ENCODE assay signal across 12 cellular contexts in the genomic region with DNA sequence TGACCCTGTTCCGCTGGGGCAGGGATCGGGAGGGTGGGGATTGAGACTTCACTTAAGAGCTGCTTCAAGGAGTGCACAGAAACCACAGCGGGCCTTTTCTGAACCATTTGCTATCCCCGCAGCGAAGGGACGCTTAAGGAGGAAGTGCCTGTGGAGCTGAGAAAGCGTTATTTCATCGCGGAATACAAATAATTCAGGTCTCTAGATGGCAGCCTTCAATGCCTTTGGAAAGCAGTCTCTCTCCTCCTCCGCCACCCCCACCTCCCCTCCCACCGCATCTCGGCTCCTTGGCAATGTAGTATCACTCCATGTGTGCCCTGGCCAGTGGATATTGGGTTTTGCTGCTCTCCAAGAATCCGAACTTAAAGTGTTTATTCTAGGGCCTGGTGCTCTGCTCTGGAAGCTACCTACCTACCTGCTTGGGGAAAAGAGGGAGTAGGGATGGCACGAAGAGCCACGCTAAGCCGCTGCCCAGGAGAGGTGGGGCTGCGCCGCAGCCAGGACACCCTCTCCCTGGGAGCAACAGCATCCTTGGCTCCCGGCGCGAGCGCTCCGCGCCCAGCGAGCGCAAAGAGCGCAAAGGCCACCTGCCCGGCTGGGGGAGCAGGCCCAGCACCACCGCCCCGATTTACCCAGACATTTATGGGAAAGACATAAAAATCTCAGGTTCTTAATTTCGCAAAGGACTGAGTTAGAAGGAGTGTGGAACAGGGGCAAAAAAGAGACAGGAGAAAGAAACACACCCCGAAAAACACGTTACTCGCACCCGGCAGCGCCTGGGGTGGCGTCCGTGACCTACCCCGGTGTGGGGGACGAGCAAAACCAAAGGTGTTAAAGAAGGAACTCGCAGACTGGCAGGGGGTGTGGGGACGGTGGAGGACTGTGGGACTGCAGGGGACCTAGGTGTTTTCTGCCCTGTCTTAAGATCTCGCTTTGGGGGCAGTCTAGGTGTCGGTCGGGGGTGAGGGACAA. TPM values are rescaled to one million over a fixed set of nuclear protein-coding genes. Genes with fewer than 3 reads are reported as not detected.
DNase-seq lines count a peak whose midpoint lies in the region; ATAC-seq, FAIRE-seq and TF ChIP-seq lines count a peak whose summit lies in the region.
"Had no signal": no experiment of that assay in that cellular context is flagged by ENCODE, and none has a peak within 500 bp of the region (broad histone marks: within the 10 kb centered on the region; RNA-seq: fewer than 3 reads in every experiment).

No MANE protein-coding gene starts in this region.

- H3K9me3 Mint-ChIP-seq in natural killer cell treated with Interleukin-12 subunit alpha and Interleukin-12 subunit beta and Interleukin-15 and Interleukin-18, amount 100 ng/mL, for 72 hours = peaks cover 15% of the 10 kb centered on the region

- H3K79me2 ChIP-seq in HepG2 (ENCODE audit: insufficient read depth, low read length) = no peaks in the 10 kb centered on the region

- CTCF ChIA-PET in HepG2 (lab: Yijun Ruan, JAX; ENCODE audit: low intra/inter-chr PET ratio, low total read pairs) = no interaction called here

- H3K27ac ChIP-seq in coronary artery = no peak overlapping the region
- H3K27ac ChIP-seq in HepG2 (ENCODE audit: extremely low read length, insufficient read depth, low read length) = no peak overlapping the region

- intact Hi-C loops in HepG2 (cut with micrococcal nuclease; ENCODE audit: unreplicated experiment) = no loop called here

- H4K20me1 ChIP-seq in HepG2 (ENCODE audit: insufficient read depth, low read length) = no peaks in the 10 kb centered on the region

- H3K4me3 ChIP-seq in coronary artery = peak overlapping the region; percentile 25
- H3K4me3 ChIP-seq in HepG2 (replicated peaks in 1 of 3; ENCODE audit: insufficient read depth in 1 of 3, low read depth in 2 of 3, low read length in 3 of 3) = no peak overlapping the region

- no peak overlapping the region for H3K27ac Mint-ChIP-seq in natural killer cell treated with Interleukin-12 subunit alpha and Interleukin-12 subunit beta and Interleukin-15 and Interleukin-18, amount 100 ng/mL, for 72 hours

- no peak overlapping the region for H3K4me3 Mint-ChIP-seq in natural killer cell treated with Interleukin-12 subunit alpha and Interleukin-12 subunit beta and Interleukin-15 and Interleukin-18, amount 100 ng/mL, for 72 hours

- no peak overlapping the region for H3K9ac ChIP-seq in HepG2 (ENCODE audit: insufficient read depth, low read depth, low read length)

- H3K36me3 Mint-ChIP-seq in natural killer cell treated with Interleukin-12 subunit alpha and Interleukin-12 subunit beta and Interleukin-15 and Interleukin-18, amount 100 ng/mL, for 72 hours = peaks cover 7% of the 10 kb centered on the region

- POLR2A ChIA-PET in HepG2 (lab: Yijun Ruan, JAX) = no interaction called here

- DNase-seq in COLO668 (lab: John Stamatoyannopoulos, UW; ENCODE audit: unreplicated experiment) (peak; percentile 49), NCI-H1092 (lab: John Stamatoyannopoulos, UW) (peak; percentile 38), coronary artery (ENCODE audit: low spot score) (no peak), HepG2 (ENCODE audit: low spot score) (no peak), dedifferentiated amniotic fluid mesenchymal stem cell (ENCODE audit: extremely low spot score) (no peak), HT-29 (ENCODE audit: low spot score) (no peak)
- no peak for DNase-seq in natural killer cell treated with Interleukin-12 subunit alpha and Interleukin-12 subunit beta and Interleukin-15 and Interleukin-18, amount 100 ng/mL, for 72 hours (ENCODE audit: low spot score)
- DNase-seq: activated effector memory CD4-positive, alpha-beta T cell treated with Interleukin-2 at 50 U/mL for 16 hours; dermis blood vessel endothelial cell; stimulated activated CD4-positive, alpha-beta T cell treated with anti-CD3 and anti-CD28 coated beads, Interleukin-1b, Interleukin-23, amount 100 ng/mL, for 48 hours had no signal

- no peak overlapping the region for H2AFZ ChIP-seq in HepG2 (ENCODE audit: low read length)

- in situ Hi-C loops in HepG2 (cut with HindIII; ENCODE audit: extremely low pct_ligation_motif_present, low pct_unique_long_range_greater_than_20kb) = no loop called here

- TF ChIP-seq EP300 in HepG2 (IDR thresholded peaks at IDR 0.05; ENCODE audit: low read depth in 2 of 2, low read length in 2 of 2) (no peak), HepG2 (CRISPR knock-in tag; IDR thresholded peaks at IDR 0.05; ENCODE audit: borderline replicate concordance) (no peak)

- no peak for FAIRE-seq in HepG2 (lab: Jason Lieb, UNC)

- no TSS peak for BruUV-seq in HepG2 (replicated peaks; lab: Mats Ljungman, UMichigan)

- no peak for TF ChIP-seq RAD21 in HepG2 (CRISPR knock-in tag; IDR thresholded peaks at IDR 0.05)

- no peak for TF ChIP-seq POLR2A in HepG2 (IDR thresholded peaks at IDR 0.05; ENCODE audit: insufficient read depth in 1 of 2, low read depth in 2 of 2, low read length in 2 of 2)

- WGBS in HepG2 (ENCODE audit: low lambda C conversion rate) = 51% methylated on average over 45 of the region's 45 CpGs

- no peaks in the 10 kb centered on the region for H3K9me3 ChIP-seq in HepG2 (ENCODE audit: low read length)

- H3K4me2 ChIP-seq in HepG2 (ENCODE audit: low read depth, low read length) = no peak overlapping the region

- H3K36me3 ChIP-seq in HepG2 (replicated peaks in 1 of 2; ENCODE audit: control insufficient read depth in 1 of 2, insufficient read depth in 2 of 2, low read length in 2 of 2) = no peaks in the 10 kb centered on the region

- no peaks in the 10 kb centered on the region for H3K4me1 ChIP-seq in HepG2 (ENCODE audit: insufficient read depth, low read length)

- peaks cover 0 to 4% of the 10 kb centered on the region in 2 donors for H3K4me1 Mint-ChIP-seq in natural killer cell treated with Interleukin-12 subunit alpha and Interleukin-12 subunit beta and Interleukin-15 and Interleukin-18, amount 100 ng/mL, for 72 hours (ENCODE audit: low read depth in 2 of 2)

- no peak for TF ChIP-seq CTCF in coronary artery (IDR thresholded peaks at IDR 0.05)
- no peak for TF ChIP-seq CTCF in HepG2 (CRISPR knock-in tag; IDR thresholded peaks at IDR 0.05)

- peaks cover 0 to 5% of the 10 kb centered on the region in 2 donors for H3K27me3 Mint-ChIP-seq in natural killer cell treated with Interleukin-12 subunit alpha and Interleukin-12 subunit beta and Interleukin-15 and Interleukin-18, amount 100 ng/mL, for 72 hours

- peaks cover 0 to 1% of the 10 kb centered on the region in 2 experiments; a peak in 1 of 5 replicates for H3K27me3 ChIP-seq in HepG2 (ENCODE audit: control insufficient read depth in 1 of 2, insufficient read depth in 2 of 2, low read length in 2 of 2)

- ATAC-seq in HepG2 (peak; percentile 25; the same call in 2 of the 3 replicates), GM21526 (IDR thresholded peaks at IDR 0.05; ENCODE audit: low FRiP score, unreplicated experiment) (no peak)
- ATAC-seq in natural killer cell treated with Interleukin-12 subunit alpha and Interleukin-12 subunit beta and Interleukin-15 and Interleukin-18, amount 100 ng/mL, for 72 hours = no peak
- ATAC-seq: Panc1 had no signal

TF ChIP-seq in HepG2, 621 proteins besides CTCF, POLR2A, EP300 and RAD21 (continues in another document):
- TF ChIP-seq ZNF781 (CRISPR knock-in tag; IDR thresholded peaks at IDR 0.05; ENCODE audit: borderline replicate concordance, not compliant biosample characterization) (no peak), ZNF776 (CRISPR knock-in tag; IDR thresholded peaks at IDR 0.05) (no peak), ZNF773 (CRISPR knock-in tag; IDR thresholded peaks at IDR 0.05; ENCODE audit: borderline replicate concordance) (no peak)

RNA-seq across cellular contexts. Expression of a gene that starts 1.1 kb away (rescaled TPM):
- not detected in 2 replicates for total RNA-seq in HepG2 (2016; rRNA removed; fragmentation: Illumina TruSeq; extraction: Trizol)
- not detected in 2 replicates for total RNA-seq in HepG2 (2016; cell fraction: cytosol; rRNA removed; fragmentation: Illumina TruSeq; extraction: Trizol; ENCODE audit: low read depth)
- not detected in 2 replicates for total RNA-seq in HepG2 (2016; cell fraction: insoluble cytoplasmic fraction; rRNA removed; fragmentation: Illumina TruSeq; extraction: Trizol)
- not detected in 2 replicates for total RNA-seq in HepG2 (2016; cell fraction: membrane; rRNA removed; fragmentation: Illumina TruSeq; extraction: Trizol)
- total RNA-seq in HepG2 (2016; cell fraction: nucleus; rRNA removed; fragmentation: Illumina TruSeq; extraction: Trizol) = not detected in 2 replicates
- not detected in 2 replicates for polyA plus RNA-seq in HepG2 (2011; rRNA removed)
- not detected in 2 replicates for polyA plus RNA-seq in HepG2 (2011; cell fraction: cytosol; rRNA removed)
- polyA plus RNA-seq in HepG2 (2011; cell fraction: nucleus; rRNA removed) = not detected in 2 replicates
- polyA plus RNA-seq in HepG2 (2012) = not detected in 2 replicates
- polyA plus RNA-seq in HepG2 (2016; cell fraction: cytosol; fragmentation: Illumina TruSeq; extraction: Trizol; ENCODE audit: low read depth) = not detected in 2 replicates
- polyA plus RNA-seq in HepG2 (2016; cell fraction: insoluble cytoplasmic fraction; fragmentation: Illumina TruSeq; extraction: Trizol; ENCODE audit: low read depth) = not detected in 2 replicates
- not detected in 2 replicates for polyA plus RNA-seq in HepG2 (2016; cell fraction: membrane; fragmentation: Illumina TruSeq; extraction: Trizol; ENCODE audit: low read depth)
- not detected in 2 replicates for polyA plus RNA-seq in HepG2 (2016; cell fraction: nucleus; fragmentation: Illumina TruSeq; extraction: Trizol; ENCODE audit: insufficient read depth, low read depth)
- not detected in 2 replicates for polyA minus RNA-seq in HepG2 (2011; rRNA and poly(A)+ RNA removed; ENCODE audit: low replicate concordance)
- not detected in 2 replicates for polyA minus RNA-seq in HepG2 (2011; cell fraction: cytosol; rRNA and poly(A)+ RNA removed)
- not detected in 2 replicates for polyA minus RNA-seq in HepG2 (2011; cell fraction: nucleus; rRNA and poly(A)+ RNA removed)
- not detected for total RNA-seq in natural killer cell treated with Interleukin-12 subunit alpha and Interleukin-12 subunit beta and Interleukin-15 and Interleukin-18, amount 100 ng/mL, for 72 hours
- not detected in 2 replicates for total RNA-seq in HT-29 (2014; rRNA removed; shearing (Covaris generic))
- total RNA-seq: dermis blood vessel endothelial cell had no signal

Comparison
In these comparisons a context has a peak if more than half of its experiments do, and no peak if none do; other contexts are left out.
1. DNase-seq: peak in COLO668 (single experiment) and NCI-H1092 (single experiment); none in coronary artery (single experiment), HepG2 (single experiment), natural killer cell treated with Interleukin-12 subunit alpha and Interleukin-12 subunit beta and Interleukin-15 and Interleukin-18, amount 100 ng/mL, for 72 hours (single experiment), dedifferentiated amniotic fluid mesenchymal stem cell (single experiment) and HT-29 (single experiment).